In genomic region chr17:43905985-43906852, GRCh38 we compare ENCODE assay signal across 1 cellular context.
TF ChIP-seq lines count a peak whose summit lies in the region.

No MANE protein-coding gene starts in this region.

TF ChIP-seq in GM12878, 131 proteins besides CTCF, POLR2A, EP300 and RAD21:
- 0 out of 2 replicates have a peak, but pooled peaks have one; percentile 13 for TF ChIP-seq CREB1 (IDR thresholded peaks at IDR 0.05; ENCODE audit: low read depth)
- TF ChIP-seq MYB (IDR thresholded peaks at IDR 0.05; ENCODE audit: borderline replicate concordance, low read depth, low read length): no peak
TF ChIP-seq in GM12878: peak in this region for 1.
